ENCODE assay signal across 14 cellular contexts in the genomic region with DNA sequence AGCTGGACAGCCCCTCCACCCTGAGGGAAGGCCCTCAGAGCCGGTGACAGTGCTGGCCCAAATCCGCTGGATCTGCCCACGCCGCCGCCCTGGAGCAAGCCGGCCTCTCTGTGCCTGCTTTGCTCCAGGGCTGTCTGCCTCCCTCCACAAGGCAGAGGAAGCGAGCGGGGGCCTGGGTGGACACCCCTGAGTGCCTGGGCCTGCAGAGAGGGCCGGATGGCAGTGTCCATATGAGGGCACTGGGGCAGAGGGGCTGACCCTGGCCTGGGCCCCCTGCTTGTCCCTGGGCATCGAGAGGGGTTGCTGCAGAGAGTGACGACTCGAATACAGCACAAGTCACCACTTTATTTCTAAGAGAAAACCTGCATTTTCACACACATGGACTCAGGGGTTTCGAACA.
DNase-seq lines count a peak whose midpoint lies in the region; ATAC-seq lines count a peak whose summit lies in the region.
"Had no signal": no experiment of that assay in that cellular context is flagged by ENCODE, and none has a peak within 500 bp of the region (broad histone marks: within the 10 kb centered on the region; RNA-seq: fewer than 3 reads in every experiment).

No MANE protein-coding gene starts in this region.

- DNase-seq in Right ventricle myocardium inferior (ENCODE audit: missing footprints) (peak; percentile 42), right cardiac atrium (no peak), SK-N-MC (ENCODE audit: low read depth, low spot score) (no peak), ureter (ENCODE audit: low spot score) (no peak), trophoblast cell (no peak), T-cell (no peak)
- DNase-seq in stimulated activated effector memory CD8-positive, alpha-beta T cell treated with anti-CD3 and anti-CD28 coated beads, Interleukin-12 subunit alpha, Interleukin-12 subunit beta, amount 100 ng/mL, for 72 hours (ENCODE audit: low spot score in 2 of 2) = no peak
- DNase-seq: Caco-2; CD4-positive, alpha-beta T cell had no signal

- H3K4me3 ChIP-seq in right cardiac atrium (ENCODE audit: low read length) = no peak overlapping the region
- H3K4me3 ChIP-seq in BLaER1 = no peak overlapping the region
- no peak overlapping the region for H3K4me3 ChIP-seq in SK-N-MC
- no peak overlapping the region for H3K4me3 ChIP-seq in trophoblast cell (ENCODE audit: low read depth, low read length)
- H3K4me3 ChIP-seq: HAP-1 had no signal

- H3K14ac ChIP-seq in trophoblast cell (ENCODE audit: low read length) = no peak overlapping the region

- H3K27me3 Mint-ChIP-seq in T-cell = no peaks in the 10 kb centered on the region
- H3K27me3 Mint-ChIP-seq: B cell; CD4-positive, alpha-beta T cell had no signal

- no peak overlapping the region for H3K23ac ChIP-seq in trophoblast cell (ENCODE audit: low read length)

- H4K20me1 ChIP-seq in BLaER1 = no peaks in the 10 kb centered on the region

- H3K27ac Mint-ChIP-seq in stimulated activated effector memory CD8-positive, alpha-beta T cell treated with anti-CD3 and anti-CD28 coated beads, Interleukin-12 subunit alpha, Interleukin-12 subunit beta, amount 100 ng/mL, for 72 hours = peak overlapping the region; percentile 56
- no peak overlapping the region for H3K27ac Mint-ChIP-seq in T-cell
- H3K27ac Mint-ChIP-seq: B cell; CD4-positive, alpha-beta T cell had no signal

- H3K9me3 ChIP-seq in right cardiac atrium (ENCODE audit: control insufficient read depth, low read length) (no peaks in the 10 kb centered on the region), BLaER1 (no peaks in the 10 kb centered on the region), SK-N-MC (ENCODE audit: low read depth, low read length) (no peaks in the 10 kb centered on the region), trophoblast cell (ENCODE audit: insufficient read depth, low read depth, low read length) (peaks cover under 1% of the 10 kb centered on the region)
- H3K9me3 ChIP-seq: Caco-2, HAP-1 had no signal

- H3K79me2 ChIP-seq in trophoblast cell (ENCODE audit: control insufficient read depth, insufficient read depth, low read length, poor library complexity) = no peaks in the 10 kb centered on the region

- H3K4me2 ChIP-seq in BLaER1 (peak overlapping the region; percentile 53), trophoblast cell (ENCODE audit: low read length) (no peak overlapping the region)

- H3K4me1 ChIP-seq in right cardiac atrium (ENCODE audit: control insufficient read depth, insufficient read depth, low read length) = no peaks in the 10 kb centered on the region
- H3K4me1 ChIP-seq in BLaER1 = peaks cover 10% of the 10 kb centered on the region
- H3K4me1 ChIP-seq in trophoblast cell (ENCODE audit: control insufficient read depth in 1 of 2, insufficient read depth in 2 of 2, low read length in 2 of 2) = no peaks in the 10 kb centered on the region
- H3K4me1 ChIP-seq: Caco-2, HAP-1 had no signal

- no peak overlapping the region for H2AFZ ChIP-seq in trophoblast cell (ENCODE audit: insufficient read depth, low read length, poor library complexity)

- H3K9ac ChIP-seq in BLaER1 (no peak overlapping the region), SK-N-MC (ENCODE audit: insufficient read length) (no peak overlapping the region), trophoblast cell (ENCODE audit: low read length) (no peak overlapping the region)

- CTCF ChIA-PET in T-cell (lab: Charles Lee) = no interaction called here

- H3K27me3 ChIP-seq in right cardiac atrium (ENCODE audit: control insufficient read depth, insufficient read depth) (no peaks in the 10 kb centered on the region), BLaER1 (no peaks in the 10 kb centered on the region), trophoblast cell (ENCODE audit: insufficient read depth, low read length) (no peaks in the 10 kb centered on the region)

- H3K4ac ChIP-seq in trophoblast cell (ENCODE audit: low read depth, low read length) = no peak overlapping the region

- intact Hi-C loops in Right ventricle myocardium inferior (cut with DNase I) (no loop called here), right cardiac atrium (cut with DNase I) (no loop called here)

- ATAC-seq in Right ventricle myocardium inferior (no peak), right cardiac atrium (no peak), T-cell (replicated peaks in 1 of 4) (no peak)
- no peak for ATAC-seq in stimulated activated effector memory CD8-positive, alpha-beta T cell treated with anti-CD3 and anti-CD28 coated beads, Interleukin-12 subunit alpha, Interleukin-12 subunit beta, amount 100 ng/mL, for 72 hours

- H3K9me3 Mint-ChIP-seq in stimulated activated effector memory CD8-positive, alpha-beta T cell treated with anti-CD3 and anti-CD28 coated beads, Interleukin-12 subunit alpha, Interleukin-12 subunit beta, amount 100 ng/mL, for 72 hours = no peaks in the 10 kb centered on the region
- H3K9me3 Mint-ChIP-seq in T-cell = no peaks in the 10 kb centered on the region
- H3K9me3 Mint-ChIP-seq: CD4-positive, alpha-beta T cell had no signal

- no peak overlapping the region for H3K18ac ChIP-seq in trophoblast cell (ENCODE audit: low read length)

- H3K4me1 Mint-ChIP-seq in stimulated activated effector memory CD8-positive, alpha-beta T cell treated with anti-CD3 and anti-CD28 coated beads, Interleukin-12 subunit alpha, Interleukin-12 subunit beta, amount 100 ng/mL, for 72 hours = no peaks in the 10 kb centered on the region
- H3K4me1 Mint-ChIP-seq in T-cell = peaks cover under 1 to 5% (median under 1%) of the 10 kb centered on the region in 3 donors
- H3K4me1 Mint-ChIP-seq: B cell had no signal

- H2BK5ac ChIP-seq in trophoblast cell (ENCODE audit: low read depth, low read length, poor library complexity) = no peak overlapping the region

- H3K4me3 Mint-ChIP-seq in stimulated activated effector memory CD8-positive, alpha-beta T cell treated with anti-CD3 and anti-CD28 coated beads, Interleukin-12 subunit alpha, Interleukin-12 subunit beta, amount 100 ng/mL, for 72 hours = no peak overlapping the region
- no peak overlapping the region for H3K4me3 Mint-ChIP-seq in T-cell
- H3K4me3 Mint-ChIP-seq: B cell; CD4-positive, alpha-beta T cell had no signal

- 94% methylated on average over 13 of the region's 13 CpGs for WGBS in right cardiac atrium
- no CpG with 5 or more reads among the region's 13 CpGs for WGBS in trophoblast cell (ENCODE audit: extremely low coverage, insufficient coverage, insufficient read length)

- H3K27ac ChIP-seq in right cardiac atrium (ENCODE audit: low read length) (no peak overlapping the region), BLaER1 (peak overlapping the region; percentile 26; the same call in 1 of the 2 replicates), SK-N-MC (peak overlapping the region; percentile 93), trophoblast cell (ENCODE audit: low read depth, low read length) (no peak overlapping the region)
- H3K27ac ChIP-seq: C4-2B, HL-60 had no signal

- H4K8ac ChIP-seq in trophoblast cell (ENCODE audit: low read depth, low read length) = no peak overlapping the region

- no peak overlapping the region for H2BK12ac ChIP-seq in trophoblast cell (ENCODE audit: low read length)

- no peaks in the 10 kb centered on the region for H3K79me1 ChIP-seq in trophoblast cell (ENCODE audit: low read length)

- no peak overlapping the region for H4K12ac ChIP-seq in trophoblast cell (ENCODE audit: low read depth, low read length)

- no peak overlapping the region for H2BK120ac ChIP-seq in trophoblast cell (ENCODE audit: insufficient read depth, low read length, poor library complexity)

- POLR2A ChIA-PET in T-cell (lab: Charles Lee) = no interaction called here

- H3K36me3 ChIP-seq in BLaER1 (peaks cover 4% of the 10 kb centered on the region; the same call in 1 of the 2 replicates), SK-N-MC (ENCODE audit: insufficient read depth, low read length) (no peaks in the 10 kb centered on the region), trophoblast cell (ENCODE audit: control insufficient read depth in 1 of 2, insufficient read depth in 2 of 2, low read length in 2 of 2) (no peaks in the 10 kb centered on the region)
- H3K36me3 ChIP-seq: HAP-1 had no signal

- no peak overlapping the region for H2AK5ac ChIP-seq in trophoblast cell (ENCODE audit: low read length)

- H3K36me3 Mint-ChIP-seq in stimulated activated effector memory CD8-positive, alpha-beta T cell treated with anti-CD3 and anti-CD28 coated beads, Interleukin-12 subunit alpha, Interleukin-12 subunit beta, amount 100 ng/mL, for 72 hours = peaks cover 29% of the 10 kb centered on the region
- H3K36me3 Mint-ChIP-seq in T-cell = peaks cover 2% of the 10 kb centered on the region

- H4K91ac ChIP-seq in trophoblast cell (ENCODE audit: low read depth, low read length) = no peak overlapping the region

Comparison
In these comparisons a context has a peak if more than half of its experiments do, and no peak if none do; other contexts are left out.
1. H3K27ac ChIP-seq: peak in BLaER1 (single experiment) and SK-N-MC (single experiment); none in right cardiac atrium (single experiment) and trophoblast cell (single experiment).